15 cellular contexts compared by ENCODE assay signal in genomic region chr10:77669892-77670291, GRCh38.
"Had no signal": no experiment of that assay in that cellular context is flagged by ENCODE, and none has a peak within 500 bp of the region (broad histone marks: within the 10 kb centered on the region; RNA-seq: fewer than 3 reads in every experiment).

No MANE protein-coding gene starts in this region.

- ATAC-seq: gastrocnemius medialis, right cardiac atrium had no signal

- H3K27ac ChIP-seq: ascending aorta, colonic mucosa, gastrocnemius medialis, neutrophil, tibial nerve, VCaP had no signal

- H3K27me3 ChIP-seq: ascending aorta, colonic mucosa had no signal

- FAIRE-seq: small intestine had no signal

- H3K9me3 ChIP-seq: ascending aorta, colonic mucosa, gastrocnemius medialis, neutrophil, tibial nerve had no signal

- H3K4me1 ChIP-seq: ascending aorta, colonic mucosa, gastrocnemius medialis, tibial nerve had no signal

- H3K4me3 ChIP-seq: ascending aorta, colonic mucosa, gastrocnemius medialis, lung, tibial nerve had no signal

- DNase-seq: activated CD4-positive, alpha-beta memory T cell treated with anti-CD3 and anti-CD28 coated beads, Interleukin-2, amount 10 ng/mL, durations not matched to agents 7 days and 5 days; activated naive CD4-positive, alpha-beta T cell; colonic mucosa; gastrocnemius medialis; hippocampal formation; naive B cell; posterior cingulate gyrus; right cardiac atrium; small intestine; T1000 had no signal

- H3K36me3 ChIP-seq: ascending aorta, colonic mucosa, gastrocnemius medialis, neutrophil, tibial nerve had no signal
